In genomic region chr7:135899458-135899857, GRCh38 we compare ENCODE assay signal across 7 cellular contexts.
"Had no signal": no experiment of that assay in that cellular context is flagged by ENCODE, and none has a peak within 500 bp of the region (broad histone marks: within the 10 kb centered on the region; RNA-seq: fewer than 3 reads in every experiment).

No MANE protein-coding gene starts in this region.

- FAIRE-seq: HTR-8/SVneo had no signal

- H3K4me3 Mint-ChIP-seq: IgD-negative memory B cell had no signal

- H3K4me1 ChIP-seq: HAP-1 had no signal

- ATAC-seq: HCT116 had no signal

- H3K36me3 Mint-ChIP-seq: IgD-negative memory B cell had no signal

- H3K9ac ChIP-seq: GM23248 had no signal

- H3K27ac ChIP-seq: GM23248 had no signal

- DNase-seq: GM23248, GOT3, H7 had no signal

- H3K4me3 ChIP-seq: GM23248, HAP-1 had no signal

- H2AFZ ChIP-seq: GM23248 had no signal

- H3K9me3 ChIP-seq: HAP-1 had no signal

- H3K36me3 ChIP-seq: HAP-1 had no signal
